10 cellular contexts compared by ENCODE assay signal in genomic region chr19:10643166-10643967, GRCh38. TPM values are rescaled to one million over a fixed set of nuclear protein-coding genes. Genes with fewer than 3 reads are reported as not detected.
DNase-seq lines count a peak whose midpoint lies in the region; ATAC-seq and TF ChIP-seq lines count a peak whose summit lies in the region.
"Had no signal": no experiment of that assay in that cellular context is flagged by ENCODE, and none has a peak within 500 bp of the region (broad histone marks: within the 10 kb centered on the region; RNA-seq: fewer than 3 reads in every experiment).

No MANE protein-coding gene starts in this region.

- no peaks in the 10 kb centered on the region for H3K27me3 Mint-ChIP-seq in activated naive CD4-positive, alpha-beta T cell treated with anti-CD3 and anti-CD28 coated beads, Interleukin-2, amount 50 U/mL, for 24 hours
- H3K27me3 Mint-ChIP-seq in activated naive CD8-positive, alpha-beta T cell, result no peaks in the 10 kb centered on the region
- no peaks in the 10 kb centered on the region for H3K27me3 Mint-ChIP-seq in naive B cell

- peaks cover 0 to 48% (median 16%) of the 10 kb centered on the region in 3 donors for H3K36me3 ChIP-seq in tibial nerve

- 43 to 44% methylated on average over 14 to 21 of the region's 21 CpGs for WGBS in tibial nerve, 2 donors

- no peaks in the 10 kb centered on the region for H3K9me3 Mint-ChIP-seq in activated naive CD4-positive, alpha-beta T cell treated with anti-CD3 and anti-CD28 coated beads, Interleukin-2, amount 50 U/mL, for 24 hours
- H3K9me3 Mint-ChIP-seq in activated naive CD8-positive, alpha-beta T cell (ENCODE audit: low read depth), result no peaks in the 10 kb centered on the region
- H3K9me3 Mint-ChIP-seq in naive B cell, result no peaks in the 10 kb centered on the region

- H3K27ac ChIP-seq in tibial nerve, result peak overlapping the region; percentile 73 to 90 (median 86)
- H3K27ac ChIP-seq: VCaP had no signal

- H3K27me3 ChIP-seq in tibial nerve, result no peaks in the 10 kb centered on the region

- H3K36me3 Mint-ChIP-seq in activated naive CD4-positive, alpha-beta T cell treated with anti-CD3 and anti-CD28 coated beads, Interleukin-2, amount 50 U/mL, for 24 hours, result peaks cover 2% of the 10 kb centered on the region
- H3K36me3 Mint-ChIP-seq in activated naive CD8-positive, alpha-beta T cell, result no peaks in the 10 kb centered on the region
- peaks cover 0 to 13% of the 10 kb centered on the region in 2 donors for H3K36me3 Mint-ChIP-seq in naive B cell

- H3K27ac Mint-ChIP-seq in activated naive CD4-positive, alpha-beta T cell treated with anti-CD3 and anti-CD28 coated beads, Interleukin-2, amount 50 U/mL, for 24 hours, result peak overlapping the region; percentile 79
- H3K27ac Mint-ChIP-seq in activated naive CD8-positive, alpha-beta T cell, result peak overlapping the region; percentile 92
- peak overlapping the region in 5 of 6 donors; percentile 39 to 89 (median 81) for H3K27ac Mint-ChIP-seq in naive B cell

- DNase-seq in activated naive CD4-positive, alpha-beta T cell (lab: John Stamatoyannopoulos, UW), result no peak
- DNase-seq in naive B cell, result no peak
- DNase-seq in tibial nerve (ENCODE audit: low spot score in 2 of 2), result no peak
- DNase-seq: stimulated activated CD4-positive, alpha-beta T cell treated with anti-CD3 and anti-CD28 coated beads, Interleukin-2, amount 100 ng/mL, for 48 hours had no signal

- no peak for TF ChIP-seq EP300 in tibial nerve (IDR thresholded peaks at IDR 0.05)

- H3K9me3 ChIP-seq in tibial nerve, result no peaks in the 10 kb centered on the region

- H3K4me1 ChIP-seq in tibial nerve, result peaks cover 0 to 80% (median 40%) of the 10 kb centered on the region in 4 donors

- H3K4me3 Mint-ChIP-seq in activated naive CD4-positive, alpha-beta T cell treated with anti-CD3 and anti-CD28 coated beads, Interleukin-2, amount 50 U/mL, for 24 hours, result no peak overlapping the region
- peak overlapping the region; percentile 52 for H3K4me3 Mint-ChIP-seq in activated naive CD8-positive, alpha-beta T cell
- H3K4me3 Mint-ChIP-seq in naive B cell, result peak overlapping the region in 2 of 8 donors; percentile 25 to 39

- ATAC-seq in naive B cell (ENCODE audit: low read depth in 2 of 2) (no peak), HG02973 (IDR thresholded peaks at IDR 0.05; ENCODE audit: unreplicated experiment) (no peak), GM19463 (IDR thresholded peaks at IDR 0.05; ENCODE audit: unreplicated experiment) (no peak), HG03196 (IDR thresholded peaks at IDR 0.05; ENCODE audit: unreplicated experiment) (no peak)

- H3K4me1 Mint-ChIP-seq in activated naive CD4-positive, alpha-beta T cell treated with anti-CD3 and anti-CD28 coated beads, Interleukin-2, amount 50 U/mL, for 24 hours, result peaks cover 36% of the 10 kb centered on the region
- peaks cover 34% of the 10 kb centered on the region for H3K4me1 Mint-ChIP-seq in activated naive CD8-positive, alpha-beta T cell (ENCODE audit: low read depth)
- peaks cover 29 to 39% (median 33%) of the 10 kb centered on the region in 3 donors for H3K4me1 Mint-ChIP-seq in naive B cell

- no peak overlapping the region for H3K4me3 ChIP-seq in tibial nerve

- TF ChIP-seq POLR2A in tibial nerve (IDR thresholded peaks at IDR 0.05), result no peak

- TF ChIP-seq CTCF in tibial nerve (IDR thresholded peaks at IDR 0.05), result no peak

RNA-seq across cellular contexts. Expression of gene ILF3, which starts 10.8 kb away (rescaled TPM):
- polyA plus RNA-seq in naive B cell (ENCODE audit: low read depth in 6 of 6), result 10 to 100 TPM; 34.2 to 95.0 (median 71.6) TPM
- total RNA-seq in tibial nerve, result 100 to 1,000 TPM; 109 to 166 (median 127) TPM

RNA-seq across cellular contexts. Expression of gene SLC44A2, which starts 18.0 kb away (rescaled TPM):
- 100 to 1,000 TPM; 290 to 499 (median 313) TPM for polyA plus RNA-seq in naive B cell (ENCODE audit: low read depth in 6 of 6)
- total RNA-seq in tibial nerve, result 100 to 1,000 TPM; 104 to 193 (median 132) TPM

RNA-seq across cellular contexts. Expression of gene AP1M2, which starts 56.3 kb away (rescaled TPM):
- polyA plus RNA-seq in naive B cell (ENCODE audit: low read depth in 6 of 6), result under 1 TPM in 2 of 6 donors, not detected in 4; 0.66 to 0.94 TPM
- not detected for total RNA-seq in tibial nerve

RNA-seq across cellular contexts. Expression of gene QTRT1, which starts 57.9 kb away (rescaled TPM):
- polyA plus RNA-seq in naive B cell (ENCODE audit: low read depth in 6 of 6), result 10 to 100 TPM; 39.0 to 82.5 (median 46.2) TPM
- 100 to 1,000 TPM in 1 of 4 donors, 10 to 100 TPM in 3; 43.7 to 134 (median 65.3) TPM for total RNA-seq in tibial nerve
